Comparison of ENCODE assay signal across 13 cellular contexts in the genomic region with DNA sequence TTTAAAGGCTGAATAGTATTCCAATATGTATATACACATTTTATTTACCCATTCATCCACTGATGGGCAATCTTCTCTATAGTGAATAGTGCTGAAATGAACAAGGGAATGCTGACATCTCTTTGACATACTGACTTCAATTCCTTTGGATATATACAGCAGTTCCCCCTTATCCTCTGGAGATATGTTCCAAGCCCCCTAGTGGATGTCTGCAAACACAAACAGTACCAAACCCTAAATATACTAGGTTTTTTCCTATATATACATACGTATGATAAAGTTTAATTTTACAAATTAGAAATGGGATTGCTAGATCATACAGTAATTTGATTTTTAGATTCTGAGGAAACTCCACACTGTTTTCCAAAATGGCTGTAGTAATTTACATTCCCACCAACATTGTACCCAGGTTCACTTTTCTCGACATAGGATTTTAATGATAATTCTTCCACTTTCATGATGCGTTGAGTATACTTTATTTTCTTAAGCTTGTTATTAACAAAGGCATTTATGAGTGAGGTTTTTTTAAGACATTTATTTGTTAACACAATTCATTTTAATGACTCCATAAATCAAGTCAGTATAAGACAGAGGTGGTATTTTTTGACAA. TPM values are rescaled to one million over a fixed set of nuclear protein-coding genes. Genes with fewer than 3 reads are reported as not detected.
DNase-seq lines count a peak whose midpoint lies in the region; TF ChIP-seq lines count a peak whose summit lies in the region.
"Had no signal": no experiment of that assay in that cellular context is flagged by ENCODE, and none has a peak within 500 bp of the region (broad histone marks: within the 10 kb centered on the region; RNA-seq: fewer than 3 reads in every experiment).

No MANE protein-coding gene starts in this region.

- no peak for TF ChIP-seq EP300 in stomach (IDR thresholded peaks at IDR 0.05)

- H3K27me3 ChIP-seq in HL-60 (ENCODE audit: insufficient read depth, poor library complexity, severe bottlenecking) (no peaks in the 10 kb centered on the region), stomach (no peaks in the 10 kb centered on the region)
- H3K27me3 ChIP-seq: SJCRH30 had no signal

- peaks cover 0 to 49% (median 45%) of the 10 kb centered on the region in 4 donors for H3K36me3 ChIP-seq in stomach

- H3K9me3 ChIP-seq in stomach = no peaks in the 10 kb centered on the region

- peaks cover 0 to 5% (median 2%) of the 10 kb centered on the region in 4 donors for H3K4me1 ChIP-seq in stomach
- H3K4me1 ChIP-seq: SJCRH30 had no signal

- intact Hi-C loops in stomach (cut with DNase I; ENCODE audit: low total_unique reads) = no loop called here

- TF ChIP-seq CTCF in HL-60 (IDR thresholded peaks at IDR 0.05; ENCODE audit: insufficient read depth, low read length) (peak; percentile 21), VCaP (conservative IDR thresholded peaks at IDR 0.05) (peak; percentile 51), stomach (IDR thresholded peaks at IDR 0.05) (no peak)

- no peak for TF ChIP-seq POLR2A in stomach (IDR thresholded peaks at IDR 0.05)

- H3K27ac ChIP-seq in HL-60 (replicated peaks) = no peak overlapping the region
- H3K27ac ChIP-seq in VCaP = no peak overlapping the region
- no peak overlapping the region for H3K27ac ChIP-seq in stomach
- H3K27ac ChIP-seq: SJCRH30 had no signal

- 94 to 99% (median 98%) methylated on average over 3 of the region's 3 CpGs for WGBS in stomach, 5 donors

- H3K4me3 ChIP-seq in HL-60 (replicated peaks; ENCODE audit: insufficient read depth, low read length) (no peak overlapping the region), stomach (no peak overlapping the region)
- H3K4me3 ChIP-seq: SJCRH30 had no signal

- DNase-seq in D341Med (ENCODE audit: low spot score) = peak; percentile 25
- peak in 1 of 2 experiments; percentile 5 for DNase-seq in HL-60 (ENCODE audit: low read depth in 1 of 2, low spot score in 1 of 2)
- DNase-seq in iris pigment epithelial cell (ENCODE audit: low read depth) = peak; percentile 5
- DNase-seq in NCI-H146 treated with DMSO at 0.1 percent for 48 hours (lab: John Stamatoyannopoulos, UW; ENCODE audit: unreplicated experiment) = no peak
- no peak for DNase-seq in activated T-cell treated with anti-CD3 and anti-CD28 coated beads for 4 hours
- DNase-seq in stimulated activated CD4-positive, alpha-beta T cell treated with anti-CD3 and anti-CD28 coated beads, Interleukin-12 subunit alpha, Interleukin-12 subunit beta, amount 100 ng/mL, for 4 hours = no peak
- DNase-seq in stomach = no peak
- DNase-seq: activated CD4-positive, alpha-beta T cell treated with anti-CD3 and anti-CD28 coated beads, Interleukin-2, amount 10 ng/mL, durations not matched to agents 24 days and 14 days; NCI-H187 treated with DMSO at 0.1 percent for 48 hours; stimulated activated naive CD4-positive, alpha-beta T cell treated with Interleukin-2 at 50 U/mL for 16 hours had no signal

RNA-seq across cellular contexts. Expression of gene VPS13C, which starts 38.2 kb away (rescaled TPM):
- 100 to 1,000 TPM in 4 of 5 donors, 10 to 100 TPM in 1; 58.3 to 207 (median 125) TPM for total RNA-seq in stomach
- polyA plus RNA-seq in stomach = 10 to 100 TPM in 1 of 3 donors, 1 to 10 TPM in 2; 5.4 to 11.0 (median 8.1) TPM

RNA-seq across cellular contexts. Expression of gene C2CD4A, which starts 44.7 kb away (rescaled TPM):
- 1 to 10 TPM in 2 of 5 donors, under 1 TPM in 1, not detected in 2; 0.29 to 3.0 (median 2.9) TPM for total RNA-seq in stomach
- 1 to 10 TPM in 1 of 3 donors, under 1 TPM in 2; 0.31 to 2.6 (median 0.98) TPM for polyA plus RNA-seq in stomach
- total RNA-seq: myocyte had no signal

Comparison
In these comparisons a context has a peak if more than half of its experiments do, and no peak if none do; other contexts are left out.
1. DNase-seq: peak in D341Med (single experiment) and iris pigment epithelial cell (single experiment); none in NCI-H146 treated with DMSO at 0.1 percent for 48 hours (single experiment), activated T-cell treated with anti-CD3 and anti-CD28 coated beads for 4 hours (single experiment), stimulated activated CD4-positive, alpha-beta T cell treated with anti-CD3 and anti-CD28 coated beads, Interleukin-12 subunit alpha, Interleukin-12 subunit beta, amount 100 ng/mL, for 4 hours (single experiment) and stomach (single experiment).
2. CTCF ChIP-seq: peak in HL-60 (single experiment) and VCaP (single experiment); none in stomach (0 of 7).